In genomic region chr7:147245274-147245673, GRCh38 we compare ENCODE assay signal across 9 cellular contexts.
A peak's percentile ranks its signal among the peaks of the same experiment; 100 is the strongest.
DNase-seq lines count a peak whose midpoint lies in the region; ATAC-seq and TF ChIP-seq lines count a peak whose summit lies in the region.
"Had no signal": no experiment of that assay in that cellular context is flagged by ENCODE, and none has a peak within 500 bp of the region (broad histone marks: within the 10 kb centered on the region; RNA-seq: fewer than 3 reads in every experiment).

No MANE protein-coding gene starts in this region.

- TF ChIP-seq CTCF in type B pancreatic cell (conservative IDR thresholded peaks at IDR 0.05): peak; percentile 79

- H3K27me3 Mint-ChIP-seq in type B pancreatic cell: peaks cover 7% of the 10 kb centered on the region
- H3K27me3 Mint-ChIP-seq: CD4-positive, CD25-positive, alpha-beta regulatory T cell had no signal

- no peak overlapping the region for H3K4me3 Mint-ChIP-seq in type B pancreatic cell
- H3K4me3 Mint-ChIP-seq: CD4-positive, CD25-positive, alpha-beta regulatory T cell had no signal

- H3K9ac ChIP-seq in adipocyte (ENCODE audit: low read length): no peak overlapping the region

- no peaks in the 10 kb centered on the region for H3K4me1 ChIP-seq in adipocyte (ENCODE audit: control insufficient read depth, insufficient read depth, low read length)

- H3K4me3 ChIP-seq in adipocyte (ENCODE audit: low read length): no peak overlapping the region

- no peaks in the 10 kb centered on the region for H3K36me3 ChIP-seq in adipocyte (ENCODE audit: control insufficient read depth, insufficient read depth, low read length, severe bottlenecking)

- DNase-seq in NCI-H146 (lab: John Stamatoyannopoulos, UW) (peak; percentile 32), NCI-H146 treated with DMSO at 0.1 percent for 48 hours (lab: John Stamatoyannopoulos, UW; ENCODE audit: unreplicated experiment) (no peak), NCI-H1048 (lab: John Stamatoyannopoulos, UW) (peak; percentile 30), adipocyte (ENCODE audit: low read depth) (peak; percentile 55), iris pigment epithelial cell (ENCODE audit: low read depth) (peak; percentile 36), type B pancreatic cell (ENCODE audit: extremely low spot score, unreplicated experiment) (no peak)
- no peak for DNase-seq in activated CD8-positive, alpha-beta memory T cell treated with anti-CD3 and anti-CD28 coated beads, Interleukin-2, amount 50 U/mL, for 4 hours

- H3K27me3 ChIP-seq in adipocyte (replicated peaks; ENCODE audit: control insufficient read depth, insufficient read depth, low read length): no peaks in the 10 kb centered on the region

- no peaks in the 10 kb centered on the region for H3K4me1 Mint-ChIP-seq in type B pancreatic cell (ENCODE audit: unreplicated experiment)
- H3K4me1 Mint-ChIP-seq: CD4-positive, CD25-positive, alpha-beta regulatory T cell had no signal

- no peaks in the 10 kb centered on the region for H3K9me3 ChIP-seq in adipocyte (ENCODE audit: control insufficient read depth, low read length)

- no peak overlapping the region for H3K27ac Mint-ChIP-seq in type B pancreatic cell
- H3K27ac Mint-ChIP-seq: CD4-positive, CD25-positive, alpha-beta regulatory T cell had no signal

- peak; percentile 65 for ATAC-seq in GM21526 (IDR thresholded peaks at IDR 0.05; ENCODE audit: low FRiP score, unreplicated experiment)

- H3K9me3 Mint-ChIP-seq in type B pancreatic cell: no peaks in the 10 kb centered on the region

- no peaks in the 10 kb centered on the region for H3K36me3 Mint-ChIP-seq in type B pancreatic cell
- H3K36me3 Mint-ChIP-seq: CD4-positive, CD25-positive, alpha-beta regulatory T cell had no signal

Comparison
In these comparisons a context has a peak if more than half of its experiments do, and no peak if none do; other contexts are left out.
1. DNase-seq: peak in NCI-H146 (single experiment), NCI-H1048 (single experiment), adipocyte (single experiment) and iris pigment epithelial cell (single experiment); none in NCI-H146 treated with DMSO at 0.1 percent for 48 hours (single experiment), type B pancreatic cell (single experiment) and activated CD8-positive, alpha-beta memory T cell treated with anti-CD3 and anti-CD28 coated beads, Interleukin-2, amount 50 U/mL, for 4 hours (single experiment).